Comparison of ENCODE assay signal across 1 cellular context in the genomic region with DNA sequence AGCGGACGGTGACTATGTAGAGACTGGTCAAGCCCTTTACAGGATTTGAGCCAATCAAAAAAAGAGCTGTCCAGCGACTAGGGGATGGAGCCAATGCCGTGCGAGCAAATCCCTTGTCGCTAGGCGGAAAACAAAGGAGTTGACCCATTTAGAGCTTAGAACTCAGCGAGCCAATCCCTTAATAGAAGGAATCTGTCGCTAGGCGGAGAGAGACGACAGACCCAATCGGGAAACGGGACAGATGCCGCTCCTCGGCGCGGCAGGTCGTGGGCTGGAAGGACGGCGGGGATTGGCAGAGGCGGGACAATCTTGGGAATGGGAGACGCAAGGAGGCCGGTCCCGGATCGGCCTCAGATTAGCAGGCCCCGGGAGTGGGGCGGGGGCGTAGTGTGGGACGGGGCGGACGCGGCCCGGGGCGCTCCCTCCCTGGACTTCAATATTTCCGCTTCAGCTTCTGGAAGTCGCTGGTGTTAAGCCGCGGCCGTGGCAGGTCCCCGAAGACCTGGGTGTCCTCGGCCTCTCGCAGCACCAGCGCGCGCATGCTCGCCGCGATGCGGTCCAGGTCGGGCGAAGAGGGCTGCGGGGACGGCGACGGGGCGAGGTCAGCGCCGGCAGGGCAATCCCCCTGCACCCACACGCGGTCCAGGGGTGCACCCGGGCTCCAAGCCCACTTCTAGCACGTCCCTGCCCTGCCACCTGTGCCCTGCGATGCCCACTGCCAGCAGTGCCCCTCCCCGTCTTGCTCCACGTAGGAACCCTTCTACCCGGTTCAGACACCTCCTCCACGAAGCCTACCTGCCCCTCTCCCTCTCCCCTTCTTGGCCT.
A peak's percentile ranks its signal among the peaks of the same experiment; 100 is the strongest.
TF ChIP-seq lines count a peak whose summit lies in the region.

No MANE protein-coding gene starts in this region.

TF ChIP-seq in K562, 482 proteins besides CTCF, POLR2A, EP300 and RAD21 (continued from another document and continues in another):
- TF ChIP-seq, protein P1, sequence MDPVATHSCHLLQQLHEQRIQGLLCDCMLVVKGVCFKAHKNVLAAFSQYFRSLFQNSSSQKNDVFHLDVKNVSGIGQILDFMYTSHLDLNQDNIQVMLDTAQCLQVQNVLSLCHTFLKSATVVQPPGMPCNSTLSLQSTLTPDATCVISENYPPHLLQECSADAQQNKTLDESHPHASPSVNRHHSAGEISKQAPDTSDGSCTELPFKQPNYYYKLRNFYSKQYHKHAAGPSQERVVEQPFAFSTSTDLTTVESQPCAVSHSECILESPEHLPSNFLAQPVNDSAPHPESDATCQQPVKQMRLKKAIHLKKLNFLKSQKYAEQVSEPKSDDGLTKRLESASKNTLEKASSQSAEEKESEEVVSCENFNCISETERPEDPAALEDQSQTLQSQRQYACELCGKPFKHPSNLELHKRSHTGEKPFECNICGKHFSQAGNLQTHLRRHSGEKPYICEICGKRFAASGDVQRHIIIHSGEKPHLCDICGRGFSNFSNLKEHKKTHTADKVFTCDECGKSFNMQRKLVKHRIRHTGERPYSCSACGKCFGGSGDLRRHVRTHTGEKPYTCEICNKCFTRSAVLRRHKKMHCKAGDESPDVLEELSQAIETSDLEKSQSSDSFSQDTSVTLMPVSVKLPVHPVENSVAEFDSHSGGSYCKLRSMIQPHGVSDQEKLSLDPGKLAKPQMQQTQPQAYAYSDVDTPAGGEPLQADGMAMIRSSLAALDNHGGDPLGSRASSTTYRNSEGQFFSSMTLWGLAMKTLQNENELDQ (CRISPR knock-in tag; IDR thresholded peaks at IDR 0.05; ENCODE audit: borderline replicate concordance), result no peak
- TF ChIP-seq, protein P2, sequence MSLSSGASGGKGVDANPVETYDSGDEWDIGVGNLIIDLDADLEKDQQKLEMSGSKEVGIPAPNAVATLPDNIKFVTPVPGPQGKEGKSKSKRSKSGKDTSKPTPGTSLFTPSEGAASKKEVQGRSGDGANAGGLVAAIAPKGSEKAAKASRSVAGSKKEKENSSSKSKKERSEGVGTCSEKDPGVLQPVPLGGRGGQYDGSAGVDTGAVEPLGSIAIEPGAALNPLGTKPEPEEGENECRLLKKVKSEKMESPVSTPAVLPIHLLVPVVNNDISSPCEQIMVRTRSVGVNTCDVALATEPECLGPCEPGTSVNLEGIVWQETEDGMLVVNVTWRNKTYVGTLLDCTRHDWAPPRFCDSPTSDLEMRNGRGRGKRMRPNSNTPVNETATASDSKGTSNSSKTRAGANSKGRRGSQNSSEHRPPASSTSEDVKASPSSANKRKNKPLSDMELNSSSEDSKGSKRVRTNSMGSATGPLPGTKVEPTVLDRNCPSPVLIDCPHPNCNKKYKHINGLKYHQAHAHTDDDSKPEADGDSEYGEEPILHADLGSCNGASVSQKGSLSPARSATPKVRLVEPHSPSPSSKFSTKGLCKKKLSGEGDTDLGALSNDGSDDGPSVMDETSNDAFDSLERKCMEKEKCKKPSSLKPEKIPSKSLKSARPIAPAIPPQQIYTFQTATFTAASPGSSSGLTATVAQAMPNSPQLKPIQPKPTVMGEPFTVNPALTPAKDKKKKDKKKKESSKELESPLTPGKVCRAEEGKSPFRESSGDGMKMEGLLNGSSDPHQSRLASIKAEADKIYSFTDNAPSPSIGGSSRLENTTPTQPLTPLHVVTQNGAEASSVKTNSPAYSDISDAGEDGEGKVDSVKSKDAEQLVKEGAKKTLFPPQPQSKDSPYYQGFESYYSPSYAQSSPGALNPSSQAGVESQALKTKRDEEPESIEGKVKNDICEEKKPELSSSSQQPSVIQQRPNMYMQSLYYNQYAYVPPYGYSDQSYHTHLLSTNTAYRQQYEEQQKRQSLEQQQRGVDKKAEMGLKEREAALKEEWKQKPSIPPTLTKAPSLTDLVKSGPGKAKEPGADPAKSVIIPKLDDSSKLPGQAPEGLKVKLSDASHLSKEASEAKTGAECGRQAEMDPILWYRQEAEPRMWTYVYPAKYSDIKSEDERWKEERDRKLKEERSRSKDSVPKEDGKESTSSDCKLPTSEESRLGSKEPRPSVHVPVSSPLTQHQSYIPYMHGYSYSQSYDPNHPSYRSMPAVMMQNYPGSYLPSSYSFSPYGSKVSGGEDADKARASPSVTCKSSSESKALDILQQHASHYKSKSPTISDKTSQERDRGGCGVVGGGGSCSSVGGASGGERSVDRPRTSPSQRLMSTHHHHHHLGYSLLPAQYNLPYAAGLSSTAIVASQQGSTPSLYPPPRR (CRISPR knock-in tag; IDR thresholded peaks at IDR 0.05; ENCODE audit: borderline replicate concordance), result no peak
- TF ChIP-seq KLF13 (tag; IDR thresholded peaks at IDR 0.05; ENCODE audit: borderline replicate concordance, low read depth) (0 out of 2 replicates have a peak, but pooled peaks have one; percentile 22), RB1 (IDR thresholded peaks at IDR 0.05; ENCODE audit: low read depth) (no peak), ZNF717 (CRISPR knock-in tag; IDR thresholded peaks at IDR 0.05) (no peak), ZNF146 (CRISPR knock-in tag; IDR thresholded peaks at IDR 0.05; ENCODE audit: unreplicated experiment) (no peak), KAT2B (IDR thresholded peaks at IDR 0.05; ENCODE audit: low read depth, low read length) (no peak), RBM39 (optimal IDR thresholded peaks at IDR 0.05; ENCODE audit: low read depth, low read length) (no peak), GABPB2 (CRISPR knock-in tag; conservative IDR thresholded peaks at IDR 0.05) (no peak), RBM15 (IDR thresholded peaks at IDR 0.05; ENCODE audit: insufficient read depth, low read length) (no peak), MAZ (CRISPR knock-in tag; conservative IDR thresholded peaks at IDR 0.05 in 1 of 2, IDR thresholded peaks at IDR 0.05 in 1 of 2) (no peak; a peak in 2 of 4 replicates), ZNF707 (CRISPR knock-in tag; conservative IDR thresholded peaks at IDR 0.05) (no peak), MAFG (tag; conservative IDR thresholded peaks at IDR 0.05) (no peak), SNIP1 (IDR thresholded peaks at IDR 0.05; ENCODE audit: low read depth) (no peak), TOE1 (IDR thresholded peaks at IDR 0.05; ENCODE audit: borderline replicate concordance) (0 out of 2 replicates have a peak, but pooled peaks have one; percentile 22), TOE1 (CRISPR knock-in tag; IDR thresholded peaks at IDR 0.05; ENCODE audit: borderline replicate concordance, low read depth) (no peak), TGIF2 (CRISPR knock-in tag; IDR thresholded peaks at IDR 0.05) (no peak), L3MBTL2 (IDR thresholded peaks at IDR 0.05) (peak; percentile 87), TBL1XR1 (IDR thresholded peaks at IDR 0.05; ENCODE audit: low read length in 2 of 2) (no peak), FUS (optimal IDR thresholded peaks at IDR 0.05; ENCODE audit: low read depth, low read length) (no peak), TCFL5 (CRISPR knock-in tag; conservative IDR thresholded peaks at IDR 0.05) (no peak), STAT5B (CRISPR knock-in tag; IDR thresholded peaks at IDR 0.05) (no peak), HSF4 (CRISPR knock-in tag; IDR thresholded peaks at IDR 0.05; ENCODE audit: borderline replicate concordance) (no peak), MEF2D (tag; conservative IDR thresholded peaks at IDR 0.05; ENCODE audit: low read depth) (no peak)
- TF ChIP-seq, protein P3, sequence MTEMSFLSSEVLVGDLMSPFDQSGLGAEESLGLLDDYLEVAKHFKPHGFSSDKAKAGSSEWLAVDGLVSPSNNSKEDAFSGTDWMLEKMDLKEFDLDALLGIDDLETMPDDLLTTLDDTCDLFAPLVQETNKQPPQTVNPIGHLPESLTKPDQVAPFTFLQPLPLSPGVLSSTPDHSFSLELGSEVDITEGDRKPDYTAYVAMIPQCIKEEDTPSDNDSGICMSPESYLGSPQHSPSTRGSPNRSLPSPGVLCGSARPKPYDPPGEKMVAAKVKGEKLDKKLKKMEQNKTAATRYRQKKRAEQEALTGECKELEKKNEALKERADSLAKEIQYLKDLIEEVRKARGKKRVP (CRISPR knock-in tag; IDR thresholded peaks at IDR 0.05), result no peak
- TF ChIP-seq, protein P4, sequence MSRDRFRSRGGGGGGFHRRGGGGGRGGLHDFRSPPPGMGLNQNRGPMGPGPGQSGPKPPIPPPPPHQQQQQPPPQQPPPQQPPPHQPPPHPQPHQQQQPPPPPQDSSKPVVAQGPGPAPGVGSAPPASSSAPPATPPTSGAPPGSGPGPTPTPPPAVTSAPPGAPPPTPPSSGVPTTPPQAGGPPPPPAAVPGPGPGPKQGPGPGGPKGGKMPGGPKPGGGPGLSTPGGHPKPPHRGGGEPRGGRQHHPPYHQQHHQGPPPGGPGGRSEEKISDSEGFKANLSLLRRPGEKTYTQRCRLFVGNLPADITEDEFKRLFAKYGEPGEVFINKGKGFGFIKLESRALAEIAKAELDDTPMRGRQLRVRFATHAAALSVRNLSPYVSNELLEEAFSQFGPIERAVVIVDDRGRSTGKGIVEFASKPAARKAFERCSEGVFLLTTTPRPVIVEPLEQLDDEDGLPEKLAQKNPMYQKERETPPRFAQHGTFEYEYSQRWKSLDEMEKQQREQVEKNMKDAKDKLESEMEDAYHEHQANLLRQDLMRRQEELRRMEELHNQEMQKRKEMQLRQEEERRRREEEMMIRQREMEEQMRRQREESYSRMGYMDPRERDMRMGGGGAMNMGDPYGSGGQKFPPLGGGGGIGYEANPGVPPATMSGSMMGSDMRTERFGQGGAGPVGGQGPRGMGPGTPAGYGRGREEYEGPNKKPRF (IDR thresholded peaks at IDR 0.05; ENCODE audit: low read depth, low read length), result no peak
- TF ChIP-seq, protein P5, sequence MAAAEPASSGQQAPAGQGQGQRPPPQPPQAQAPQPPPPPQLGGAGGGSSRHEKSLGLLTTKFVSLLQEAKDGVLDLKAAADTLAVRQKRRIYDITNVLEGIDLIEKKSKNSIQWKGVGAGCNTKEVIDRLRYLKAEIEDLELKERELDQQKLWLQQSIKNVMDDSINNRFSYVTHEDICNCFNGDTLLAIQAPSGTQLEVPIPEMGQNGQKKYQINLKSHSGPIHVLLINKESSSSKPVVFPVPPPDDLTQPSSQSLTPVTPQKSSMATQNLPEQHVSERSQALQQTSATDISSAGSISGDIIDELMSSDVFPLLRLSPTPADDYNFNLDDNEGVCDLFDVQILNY (CRISPR knock-in tag; IDR thresholded peaks at IDR 0.05), result no peak
- TF ChIP-seq, protein P6, sequence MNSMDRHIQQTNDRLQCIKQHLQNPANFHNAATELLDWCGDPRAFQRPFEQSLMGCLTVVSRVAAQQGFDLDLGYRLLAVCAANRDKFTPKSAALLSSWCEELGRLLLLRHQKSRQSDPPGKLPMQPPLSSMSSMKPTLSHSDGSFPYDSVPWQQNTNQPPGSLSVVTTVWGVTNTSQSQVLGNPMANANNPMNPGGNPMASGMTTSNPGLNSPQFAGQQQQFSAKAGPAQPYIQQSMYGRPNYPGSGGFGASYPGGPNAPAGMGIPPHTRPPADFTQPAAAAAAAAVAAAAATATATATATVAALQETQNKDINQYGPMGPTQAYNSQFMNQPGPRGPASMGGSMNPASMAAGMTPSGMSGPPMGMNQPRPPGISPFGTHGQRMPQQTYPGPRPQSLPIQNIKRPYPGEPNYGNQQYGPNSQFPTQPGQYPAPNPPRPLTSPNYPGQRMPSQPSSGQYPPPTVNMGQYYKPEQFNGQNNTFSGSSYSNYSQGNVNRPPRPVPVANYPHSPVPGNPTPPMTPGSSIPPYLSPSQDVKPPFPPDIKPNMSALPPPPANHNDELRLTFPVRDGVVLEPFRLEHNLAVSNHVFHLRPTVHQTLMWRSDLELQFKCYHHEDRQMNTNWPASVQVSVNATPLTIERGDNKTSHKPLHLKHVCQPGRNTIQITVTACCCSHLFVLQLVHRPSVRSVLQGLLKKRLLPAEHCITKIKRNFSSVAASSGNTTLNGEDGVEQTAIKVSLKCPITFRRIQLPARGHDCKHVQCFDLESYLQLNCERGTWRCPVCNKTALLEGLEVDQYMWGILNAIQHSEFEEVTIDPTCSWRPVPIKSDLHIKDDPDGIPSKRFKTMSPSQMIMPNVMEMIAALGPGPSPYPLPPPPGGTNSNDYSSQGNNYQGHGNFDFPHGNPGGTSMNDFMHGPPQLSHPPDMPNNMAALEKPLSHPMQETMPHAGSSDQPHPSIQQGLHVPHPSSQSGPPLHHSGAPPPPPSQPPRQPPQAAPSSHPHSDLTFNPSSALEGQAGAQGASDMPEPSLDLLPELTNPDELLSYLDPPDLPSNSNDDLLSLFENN (IDR thresholded peaks at IDR 0.05; ENCODE audit: low read depth in 2 of 2, low read length in 2 of 2), result peak; percentile 21 to 26; a peak in 1 of 4 replicates
- TF ChIP-seq, protein P7, sequence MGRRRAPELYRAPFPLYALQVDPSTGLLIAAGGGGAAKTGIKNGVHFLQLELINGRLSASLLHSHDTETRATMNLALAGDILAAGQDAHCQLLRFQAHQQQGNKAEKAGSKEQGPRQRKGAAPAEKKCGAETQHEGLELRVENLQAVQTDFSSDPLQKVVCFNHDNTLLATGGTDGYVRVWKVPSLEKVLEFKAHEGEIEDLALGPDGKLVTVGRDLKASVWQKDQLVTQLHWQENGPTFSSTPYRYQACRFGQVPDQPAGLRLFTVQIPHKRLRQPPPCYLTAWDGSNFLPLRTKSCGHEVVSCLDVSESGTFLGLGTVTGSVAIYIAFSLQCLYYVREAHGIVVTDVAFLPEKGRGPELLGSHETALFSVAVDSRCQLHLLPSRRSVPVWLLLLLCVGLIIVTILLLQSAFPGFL (CRISPR knock-in tag; IDR thresholded peaks at IDR 0.05), result no peak
- TF ChIP-seq, protein P8, sequence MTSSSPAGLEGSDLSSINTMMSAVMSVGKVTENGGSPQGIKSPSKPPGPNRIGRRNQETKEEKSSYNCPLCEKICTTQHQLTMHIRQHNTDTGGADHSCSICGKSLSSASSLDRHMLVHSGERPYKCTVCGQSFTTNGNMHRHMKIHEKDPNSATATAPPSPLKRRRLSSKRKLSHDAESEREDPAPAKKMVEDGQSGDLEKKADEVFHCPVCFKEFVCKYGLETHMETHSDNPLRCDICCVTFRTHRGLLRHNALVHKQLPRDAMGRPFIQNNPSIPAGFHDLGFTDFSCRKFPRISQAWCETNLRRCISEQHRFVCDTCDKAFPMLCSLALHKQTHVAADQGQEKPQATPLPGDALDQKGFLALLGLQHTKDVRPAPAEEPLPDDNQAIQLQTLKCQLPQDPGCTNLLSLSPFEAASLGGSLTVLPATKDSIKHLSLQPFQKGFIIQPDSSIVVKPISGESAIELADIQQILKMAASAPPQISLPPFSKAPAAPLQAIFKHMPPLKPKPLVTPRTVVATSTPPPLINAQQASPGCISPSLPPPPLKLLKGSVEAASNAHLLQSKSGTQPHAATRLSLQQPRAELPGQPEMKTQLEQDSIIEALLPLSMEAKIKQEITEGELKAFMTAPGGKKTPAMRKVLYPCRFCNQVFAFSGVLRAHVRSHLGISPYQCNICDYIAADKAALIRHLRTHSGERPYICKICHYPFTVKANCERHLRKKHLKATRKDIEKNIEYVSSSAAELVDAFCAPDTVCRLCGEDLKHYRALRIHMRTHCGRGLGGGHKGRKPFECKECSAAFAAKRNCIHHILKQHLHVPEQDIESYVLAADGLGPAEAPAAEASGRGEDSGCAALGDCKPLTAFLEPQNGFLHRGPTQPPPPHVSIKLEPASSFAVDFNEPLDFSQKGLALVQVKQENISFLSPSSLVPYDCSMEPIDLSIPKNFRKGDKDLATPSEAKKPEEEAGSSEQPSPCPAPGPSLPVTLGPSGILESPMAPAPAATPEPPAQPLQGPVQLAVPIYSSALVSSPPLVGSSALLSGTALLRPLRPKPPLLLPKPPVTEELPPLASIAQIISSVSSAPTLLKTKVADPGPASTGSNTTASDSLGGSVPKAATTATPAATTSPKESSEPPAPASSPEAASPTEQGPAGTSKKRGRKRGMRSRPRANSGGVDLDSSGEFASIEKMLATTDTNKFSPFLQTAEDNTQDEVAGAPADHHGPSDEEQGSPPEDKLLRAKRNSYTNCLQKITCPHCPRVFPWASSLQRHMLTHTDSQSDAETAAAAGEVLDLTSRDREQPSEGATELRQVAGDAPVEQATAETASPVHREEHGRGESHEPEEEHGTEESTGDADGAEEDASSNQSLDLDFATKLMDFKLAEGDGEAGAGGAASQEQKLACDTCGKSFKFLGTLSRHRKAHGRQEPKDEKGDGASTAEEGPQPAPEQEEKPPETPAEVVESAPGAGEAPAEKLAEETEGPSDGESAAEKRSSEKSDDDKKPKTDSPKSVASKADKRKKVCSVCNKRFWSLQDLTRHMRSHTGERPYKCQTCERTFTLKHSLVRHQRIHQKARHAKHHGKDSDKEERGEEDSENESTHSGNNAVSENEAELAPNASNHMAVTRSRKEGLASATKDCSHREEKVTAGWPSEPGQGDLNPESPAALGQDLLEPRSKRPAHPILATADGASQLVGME (CRISPR knock-in tag; IDR thresholded peaks at IDR 0.05), result no peak; the same call in 1 of the 2 replicates
